Comparison of ENCODE assay signal across 8 cellular contexts in genomic region chr6:68635706-68636513, GRCh38. TPM values are rescaled to one million over a fixed set of nuclear protein-coding genes. Genes with fewer than 3 reads are reported as not detected.
DNase-seq lines count a peak whose midpoint lies in the region; ATAC-seq and TF ChIP-seq lines count a peak whose summit lies in the region.

No MANE protein-coding gene starts in this region.

- peak in 1 of 3 experiments; percentile 12 for TF ChIP-seq CTCF in ascending aorta (IDR thresholded peaks at IDR 0.05)

- no peak overlapping the region for H3K27ac Mint-ChIP-seq in stimulated activated effector memory CD8-positive, alpha-beta T cell treated with anti-CD3 and anti-CD28 coated beads, Interleukin-12 subunit alpha, Interleukin-12 subunit beta, amount 100 ng/mL, for 72 hours

- H3K9me3 ChIP-seq in ascending aorta = no peaks in the 10 kb centered on the region

- no peak for ATAC-seq in stimulated activated effector memory CD8-positive, alpha-beta T cell treated with anti-CD3 and anti-CD28 coated beads, Interleukin-12 subunit alpha, Interleukin-12 subunit beta, amount 100 ng/mL, for 72 hours
- no peak for ATAC-seq in HG02981 (IDR thresholded peaks at IDR 0.05; ENCODE audit: unreplicated experiment)

- in situ Hi-C loops in KBM-7 (cut with MboI; ENCODE audit: low pct_unique_long_range_greater_than_20kb, low sequenced_read_pairs) = loop anchor here (25.0 kb wide), 1 partner anchor 326 kb away; no protein-coding TSS in a partner anchor

- intact Hi-C loops in ascending aorta (cut with DNase I) = loop anchor here (5.0 to 10.0 kb wide), 2 partner anchors 331 to 1159 kb away; partner anchors contain the start of gene LMBRD1

- H3K4me1 Mint-ChIP-seq in stimulated activated effector memory CD8-positive, alpha-beta T cell treated with anti-CD3 and anti-CD28 coated beads, Interleukin-12 subunit alpha, Interleukin-12 subunit beta, amount 100 ng/mL, for 72 hours = peaks cover 20% of the 10 kb centered on the region

- H3K36me3 Mint-ChIP-seq in stimulated activated effector memory CD8-positive, alpha-beta T cell treated with anti-CD3 and anti-CD28 coated beads, Interleukin-12 subunit alpha, Interleukin-12 subunit beta, amount 100 ng/mL, for 72 hours = no peaks in the 10 kb centered on the region

- no peaks in the 10 kb centered on the region for H3K4me1 ChIP-seq in ascending aorta

- H3K27me3 ChIP-seq in ascending aorta = no peaks in the 10 kb centered on the region

- H3K27ac ChIP-seq in ascending aorta = peak overlapping the region; percentile 72 to 77

- no peaks in the 10 kb centered on the region for H3K9me3 Mint-ChIP-seq in stimulated activated effector memory CD8-positive, alpha-beta T cell treated with anti-CD3 and anti-CD28 coated beads, Interleukin-12 subunit alpha, Interleukin-12 subunit beta, amount 100 ng/mL, for 72 hours

- H3K36me3 ChIP-seq in ascending aorta = no peaks in the 10 kb centered on the region

- peak; percentile 43 for DNase-seq in DMS 273 treated with DMSO at 0.1 percent for 48 hours (lab: John Stamatoyannopoulos, UW)
- peak; percentile 54 for DNase-seq in KBM-7
- peak in 1 of 2 donors; percentile 72 for DNase-seq in ascending aorta (ENCODE audit: low spot score in 2 of 2)
- DNase-seq in iPS-NIHi11 (ENCODE audit: low spot score) = peak; percentile 29
- DNase-seq in stimulated activated effector memory CD8-positive, alpha-beta T cell treated with anti-CD3 and anti-CD28 coated beads, Interleukin-12 subunit alpha, Interleukin-12 subunit beta, amount 100 ng/mL, for 72 hours (ENCODE audit: low spot score in 2 of 2) = no peak
- DNase-seq in activated CD4-positive, CD25-positive, alpha-beta regulatory T cell (lab: John Stamatoyannopoulos, UW) = no peak
- no peak for DNase-seq in activated effector memory CD4-positive, alpha-beta T cell treated with anti-CD3 and anti-CD28 coated beads, Interleukin-2, amount 50 U/mL, for 16 hours

- H3K4me3 Mint-ChIP-seq in stimulated activated effector memory CD8-positive, alpha-beta T cell treated with anti-CD3 and anti-CD28 coated beads, Interleukin-12 subunit alpha, Interleukin-12 subunit beta, amount 100 ng/mL, for 72 hours = peak overlapping the region; percentile 66

- peak overlapping the region; percentile 82 to 94 for H3K4me3 ChIP-seq in ascending aorta

RNA-seq across cellular contexts. Expression of gene ADGRB3, which starts 0.8 kb away (rescaled TPM):
- total RNA-seq in ascending aorta = 4.4 TPM

Comparison
In these comparisons a context has a peak if more than half of its experiments do, and no peak if none do; other contexts are left out.
1. DNase-seq: peak in DMS 273 treated with DMSO at 0.1 percent for 48 hours (single experiment), KBM-7 (single experiment) and iPS-NIHi11 (single experiment); none in stimulated activated effector memory CD8-positive, alpha-beta T cell treated with anti-CD3 and anti-CD28 coated beads, Interleukin-12 subunit alpha, Interleukin-12 subunit beta, amount 100 ng/mL, for 72 hours (0 of 2), activated CD4-positive, CD25-positive, alpha-beta regulatory T cell (0 of 4) and activated effector memory CD4-positive, alpha-beta T cell treated with anti-CD3 and anti-CD28 coated beads, Interleukin-2, amount 50 U/mL, for 16 hours (single experiment).